ENCODE assay signal across 27 cellular contexts in the genomic region with DNA sequence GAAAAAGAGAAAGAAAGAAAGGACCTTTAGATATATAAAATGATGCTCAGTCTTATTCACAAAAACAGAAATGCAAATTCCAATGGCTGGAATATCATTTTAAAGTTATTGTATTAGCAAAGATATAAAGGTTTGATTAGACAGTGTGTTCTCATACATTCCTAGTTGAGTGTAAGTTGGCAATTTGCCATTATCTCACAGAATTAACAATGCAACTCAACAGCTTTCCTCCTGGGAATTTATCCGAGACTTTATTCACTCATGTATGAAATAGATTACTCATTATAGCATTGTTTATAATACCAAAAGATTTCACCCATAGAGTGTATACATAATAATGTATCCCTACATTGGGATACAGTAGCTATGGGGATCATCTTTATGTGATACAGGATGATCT. TPM values are rescaled to one million over a fixed set of nuclear protein-coding genes. Genes with fewer than 3 reads are reported as not detected.
DNase-seq lines count a peak whose midpoint lies in the region; ATAC-seq and TF ChIP-seq lines count a peak whose summit lies in the region.
"Had no signal": no experiment of that assay in that cellular context is flagged by ENCODE, and none has a peak within 500 bp of the region (broad histone marks: within the 10 kb centered on the region; RNA-seq: fewer than 3 reads in every experiment).

No MANE protein-coding gene starts in this region.

- BruUV-seq in MCF 10A (replicated peaks; lab: Mats Ljungman, UMichigan) = no TSS peak

- H3K9me3 Mint-ChIP-seq in MCF 10A (ENCODE audit: unreplicated experiment) = no peaks in the 10 kb centered on the region
- H3K9me3 Mint-ChIP-seq: endodermal cell, memory B cell had no signal

- no peaks in the 10 kb centered on the region for H3K9me3 ChIP-seq in breast epithelium
- H3K9me3 ChIP-seq in effector memory CD4-positive, alpha-beta T cell (ENCODE audit: control insufficient read depth, low read length) = no peaks in the 10 kb centered on the region
- H3K9me3 ChIP-seq: ascending aorta, BLaER1, tibial artery had no signal

- H3K4me1 Mint-ChIP-seq in MCF 10A (ENCODE audit: insufficient read depth, unreplicated experiment) = no peaks in the 10 kb centered on the region
- H3K4me1 Mint-ChIP-seq: endodermal cell, memory B cell, nephron progenitor cell, T-helper 17 cell had no signal

- intact Hi-C loops in MCF 10A (cut with micrococcal nuclease) (no loop called here), breast epithelium (cut with DNase I; ENCODE audit: low total_unique reads) (no loop called here)

- H3K4me3 Mint-ChIP-seq in MCF 10A (ENCODE audit: unreplicated experiment) = no peak overlapping the region
- H3K4me3 Mint-ChIP-seq: endodermal cell, memory B cell, nephron progenitor cell, T-helper 17 cell had no signal

- CTCF ChIA-PET in MCF 10A (lab: Yijun Ruan, JAX) = no interaction called here

- no peaks in the 10 kb centered on the region for H3K36me3 ChIP-seq in breast epithelium
- H3K36me3 ChIP-seq in effector memory CD4-positive, alpha-beta T cell (ENCODE audit: control insufficient read depth, insufficient read depth, low read length) = no peaks in the 10 kb centered on the region
- H3K36me3 ChIP-seq: ascending aorta, BLaER1, tibial artery had no signal

- H3K4me3 ChIP-seq in breast epithelium (no peak overlapping the region), epithelial cell of proximal tubule (ENCODE audit: low read depth, low read length) (no peak overlapping the region)
- no peak overlapping the region for H3K4me3 ChIP-seq in effector memory CD4-positive, alpha-beta T cell (ENCODE audit: insufficient read depth, low read depth, low read length, poor library complexity, severe bottlenecking)
- H3K4me3 ChIP-seq: ascending aorta, BLaER1, PC-9, SK-N-MC, tibial artery had no signal

- no peak for ATAC-seq in GM21737 (IDR thresholded peaks at IDR 0.05; ENCODE audit: unreplicated experiment)
- ATAC-seq: left lobe of liver, T-helper 17 cell had no signal

- H3K4me1 ChIP-seq in breast epithelium = no peaks in the 10 kb centered on the region
- no peaks in the 10 kb centered on the region for H3K4me1 ChIP-seq in effector memory CD4-positive, alpha-beta T cell (ENCODE audit: control insufficient read depth, insufficient read depth, low read length, poor library complexity, severe bottlenecking)
- H3K4me1 ChIP-seq: ascending aorta, BLaER1, tibial artery had no signal

- no peaks in the 10 kb centered on the region for H3K36me3 Mint-ChIP-seq in MCF 10A (ENCODE audit: insufficient read depth, unreplicated experiment)
- H3K36me3 Mint-ChIP-seq: memory B cell had no signal

- POLR2A ChIA-PET in MCF 10A (lab: Yijun Ruan, JAX) = interaction anchor here (0.7 to 0.8 kb wide), 2 partner anchors 55 to 182 kb away, joined by 3 read pairs; no protein-coding TSS in a partner anchor

- no peaks in the 10 kb centered on the region for H3K27me3 ChIP-seq in breast epithelium
- H3K27me3 ChIP-seq in effector memory CD4-positive, alpha-beta T cell (replicated peaks; ENCODE audit: control insufficient read depth, insufficient read depth, low read length, poor library complexity, severe bottlenecking) = no peaks in the 10 kb centered on the region
- H3K27me3 ChIP-seq: ascending aorta, tibial artery had no signal

- no peak overlapping the region for H3K27ac Mint-ChIP-seq in MCF 10A (ENCODE audit: low read depth, unreplicated experiment)
- H3K27ac Mint-ChIP-seq: endodermal cell, memory B cell, nephron progenitor cell, T-helper 17 cell had no signal

- TF ChIP-seq POLR2A in breast epithelium (IDR thresholded peaks at IDR 0.05) = no peak

- no peak overlapping the region for H3K27ac ChIP-seq in breast epithelium
- H3K27ac ChIP-seq in effector memory CD4-positive, alpha-beta T cell (ENCODE audit: insufficient read depth, low read length, poor library complexity, severe bottlenecking) = no peak overlapping the region
- H3K27ac ChIP-seq: ascending aorta, BLaER1, PC-9, SK-N-MC, tibial artery had no signal

- DNase-seq in MCF 10A (ENCODE audit: unreplicated experiment) (peak; percentile 10), breast epithelium (ENCODE audit: low spot score in 2 of 2) (no peak), NCI-H345 treated with DMSO at 0.1 percent for 48 hours (lab: John Stamatoyannopoulos, UW; ENCODE audit: unreplicated experiment) (peak; percentile 51), epithelial cell of proximal tubule (ENCODE audit: low read depth) (peak; percentile 13), SW 1271 (lab: John Stamatoyannopoulos, UW) (no peak)
- no peak for DNase-seq in effector memory CD4-positive, alpha-beta T cell
- DNase-seq: activated CD4-positive, alpha-beta T cell treated with anti-CD3 and anti-CD28 coated beads, Interleukin-2, amount 50 U/mL, for 48 hours; activated T-cell treated with anti-CD3 and anti-CD28 coated beads, Interleukin-2, amount 50 U/mL, for 48 hours; caudate nucleus; cortex of kidney; DMS53; endodermal cell; HCEC 1CT; NCI-H1930; NCI-H226; nephron progenitor cell; NK-92 treated with Interleukin-12 subunit alpha and Interleukin-12 subunit beta, amount 100 ng/mL, for 24 hours; PC-9; stimulated activated CD4-positive, alpha-beta T cell treated with anti-CD3 and anti-CD28 coated beads, Interleukin-4, amount 100 ng/mL, for 24 hours; T-helper 17 cell; tibial artery had no signal

- TF ChIP-seq CTCF in MCF 10A (IDR thresholded peaks at IDR 0.05; ENCODE audit: unreplicated experiment) (no peak), breast epithelium (IDR thresholded peaks at IDR 0.05) (no peak), epithelial cell of proximal tubule (conservative IDR thresholded peaks at IDR 0.05; ENCODE audit: low read depth, low read length) (no peak)

- H3K27me3 Mint-ChIP-seq in MCF 10A (ENCODE audit: insufficient read depth, unreplicated experiment) = peaks cover 27% of the 10 kb centered on the region

RNA-seq across cellular contexts. Expression of a gene that starts 27.1 kb away (rescaled TPM):
- total RNA-seq in MCF 10A (2022) (0.66 and 1.2 TPM in 2 replicates), breast epithelium (10 to 100 TPM in 2 of 3 donors, 1 to 10 TPM in 1; 8.8 to 30.3 (median 22.6) TPM), epithelial cell of proximal tubule (29.3 and 44.3 TPM in 2 replicates)

RNA-seq across cellular contexts. Expression of a gene that starts 34.7 kb away (rescaled TPM):
- total RNA-seq in MCF 10A (2022) (20.7 and 23.6 TPM in 2 replicates), breast epithelium (10 to 100 TPM; 23.4 to 48.1 (median 36.7) TPM), epithelial cell of proximal tubule (30.0 and 32.7 TPM in 2 replicates)

Comparison
In these comparisons a context has a peak if more than half of its experiments do, and no peak if none do; other contexts are left out.
1. DNase-seq: peak in MCF 10A (single experiment), NCI-H345 treated with DMSO at 0.1 percent for 48 hours (single experiment) and epithelial cell of proximal tubule (single experiment); none in breast epithelium (0 of 2), SW 1271 (0 of 2) and effector memory CD4-positive, alpha-beta T cell (0 of 3).